Comparison of ENCODE assay signal across 19 cellular contexts in genomic region chr10:67836972-67837371, GRCh38. TPM values are rescaled to one million over a fixed set of nuclear protein-coding genes. Genes with fewer than 3 reads are reported as not detected.
A peak's percentile ranks its signal among the peaks of the same experiment; 100 is the strongest.
DNase-seq lines count a peak whose midpoint lies in the region; TF ChIP-seq lines count a peak whose summit lies in the region.
"Had no signal": no experiment of that assay in that cellular context is flagged by ENCODE, and none has a peak within 500 bp of the region (broad histone marks: within the 10 kb centered on the region; RNA-seq: fewer than 3 reads in every experiment).

No MANE protein-coding gene starts in this region.

- H3K27me3 ChIP-seq in DOHH2 (ENCODE audit: control insufficient read depth, low read length) (no peaks in the 10 kb centered on the region), OCI-LY1 (ENCODE audit: insufficient read depth, low read length) (no peaks in the 10 kb centered on the region), endocrine pancreas (ENCODE audit: control insufficient read depth, insufficient read depth, low read length) (no peaks in the 10 kb centered on the region), ovary (no peaks in the 10 kb centered on the region)

- WGBS in ovary, 3 donors = 33 to 45% (median 42%) methylated on average over 1 of the region's 1 CpG

- H3F3A ChIP-seq in DOHH2 (ENCODE audit: control insufficient read depth, insufficient read depth) (no peaks in the 10 kb centered on the region), OCI-LY1 (ENCODE audit: insufficient read depth, low read length) (no peaks in the 10 kb centered on the region)

- DNase-seq in ovary = no peak
- no peak for DNase-seq in NCI-H69 (lab: John Stamatoyannopoulos, UW)
- no peak for DNase-seq in amygdala (lab: John Stamatoyannopoulos, UW)
- DNase-seq in immature natural killer cell = no peak
- DNase-seq: activated CD4-positive, alpha-beta T cell treated with anti-CD3 and anti-CD28 coated beads for 1 hour; activated CD8-positive, alpha-beta memory T cell treated with anti-CD3 and anti-CD28 coated beads, Interleukin-2, amount 50 U/mL, for 48 hours; activated gamma-delta T cell; amniotic stem cell; Calu3; cortex of kidney; left ventricle myocardium superior; NCI-H1092 treated with DMSO at 0.1 percent for 48 hours; SIG-M5; small intestine; T1000 had no signal

- H3K4me3 ChIP-seq in DOHH2 (ENCODE audit: low read length) (peak overlapping the region; percentile 74), OCI-LY1 (ENCODE audit: low read depth, low read length, poor library complexity, severe bottlenecking) (peak overlapping the region; percentile 71), endocrine pancreas (ENCODE audit: control insufficient read depth, insufficient read depth, low read length) (peak overlapping the region; percentile 100), ovary (peak overlapping the region; percentile 33)

- intact Hi-C loops in ovary (cut with DNase I) = no loop called here

- no peak overlapping the region for H3K27ac Mint-ChIP-seq in immature natural killer cell

- no peaks in the 10 kb centered on the region for H3K36me3 Mint-ChIP-seq in immature natural killer cell

- H3K4me3 Mint-ChIP-seq in immature natural killer cell = no peak overlapping the region

- TF ChIP-seq CTCF in DOHH2 (IDR thresholded peaks at IDR 0.05; ENCODE audit: low read depth, low read length, poor library complexity, severe bottlenecking) (no peak), OCI-LY1 (IDR thresholded peaks at IDR 0.05; ENCODE audit: low read length) (no peak), ovary (IDR thresholded peaks at IDR 0.05) (no peak)

- H4K20me1 ChIP-seq in DOHH2 (ENCODE audit: control insufficient read depth, insufficient read depth, low read depth, low read length) (no peaks in the 10 kb centered on the region), OCI-LY1 (ENCODE audit: insufficient read depth, low read length) (no peaks in the 10 kb centered on the region)

- H3K4me2 ChIP-seq in DOHH2 (ENCODE audit: low read length) = peak overlapping the region; percentile 65
- peak overlapping the region; percentile 91 for H3K4me2 ChIP-seq in OCI-LY1 (ENCODE audit: low read length)

- TF ChIP-seq POLR2A in ovary (IDR thresholded peaks at IDR 0.05) = no peak

- no peaks in the 10 kb centered on the region for H3K9me2 ChIP-seq in DOHH2 (replicated peaks; ENCODE audit: control insufficient read depth, low read length)
- no peaks in the 10 kb centered on the region for H3K9me2 ChIP-seq in OCI-LY1 (ENCODE audit: low read depth, low read length)

- H3K27ac ChIP-seq in DOHH2 (ENCODE audit: low read depth, low read length) (no peak overlapping the region), OCI-LY1 (ENCODE audit: low read depth, low read length, poor library complexity, severe bottlenecking) (no peak overlapping the region), ovary (no peak overlapping the region)
- H3K27ac ChIP-seq: epithelial cell of prostate had no signal

- peaks cover 1% of the 10 kb centered on the region; the same call in 1 of the 2 replicates for H3K9me3 ChIP-seq in DOHH2 (ENCODE audit: control insufficient read depth, insufficient read depth, low read length)
- H3K9me3 ChIP-seq in OCI-LY1 (ENCODE audit: low read length) = peaks cover 6% of the 10 kb centered on the region; the same call in 1 of the 2 replicates
- H3K9me3 ChIP-seq in endocrine pancreas (ENCODE audit: control insufficient read depth, low read length) = no peaks in the 10 kb centered on the region
- H3K9me3 ChIP-seq in ovary = no peaks in the 10 kb centered on the region

- 0 out of 2 replicates have a peak overlapping the region, but pooled peaks have one; percentile 76 for H2AFZ ChIP-seq in OCI-LY1 (ENCODE audit: low read length)

- H3K4me1 Mint-ChIP-seq in immature natural killer cell = no peaks in the 10 kb centered on the region

- peaks cover 0 to 5% (median 0%) of the 10 kb centered on the region in 6 donors for H3K9me3 Mint-ChIP-seq in immature natural killer cell

- H3K9ac ChIP-seq in OCI-LY1 (ENCODE audit: low read length) = peak overlapping the region; percentile 73
- no peak overlapping the region for H3K9ac ChIP-seq in endocrine pancreas (ENCODE audit: control insufficient read depth, insufficient read depth, low read length)

- H3K27me3 Mint-ChIP-seq in immature natural killer cell (ENCODE audit: low read depth in 3 of 3) = peaks cover 0 to 2% (median 0%) of the 10 kb centered on the region in 3 donors

- TF ChIP-seq EP300 in ovary (IDR thresholded peaks at IDR 0.05) = no peak

- H3K36me3 ChIP-seq in DOHH2 (ENCODE audit: control insufficient read depth, low read length) = no peaks in the 10 kb centered on the region
- no peaks in the 10 kb centered on the region for H3K36me3 ChIP-seq in OCI-LY1 (ENCODE audit: insufficient read depth, low read length)
- H3K36me3 ChIP-seq in endocrine pancreas (ENCODE audit: control insufficient read depth, insufficient read depth, low read length) = no peaks in the 10 kb centered on the region
- H3K36me3 ChIP-seq in ovary = no peaks in the 10 kb centered on the region

- H3K4me1 ChIP-seq in DOHH2 (ENCODE audit: control insufficient read depth, low read length) = peaks cover 9% of the 10 kb centered on the region
- H3K4me1 ChIP-seq in OCI-LY1 (ENCODE audit: insufficient read depth, low read length, severe bottlenecking) = peaks cover 25% of the 10 kb centered on the region
- H3K4me1 ChIP-seq in endocrine pancreas (ENCODE audit: control insufficient read depth, insufficient read depth, low read length) = peaks cover 6% of the 10 kb centered on the region
- H3K4me1 ChIP-seq in ovary (ENCODE audit: insufficient read depth) = no peaks in the 10 kb centered on the region

- peaks cover 44% of the 10 kb centered on the region for H3K79me2 ChIP-seq in DOHH2 (ENCODE audit: control insufficient read depth, low read length)
- H3K79me2 ChIP-seq in OCI-LY1 (ENCODE audit: insufficient read depth, low read length) = peaks cover 10% of the 10 kb centered on the region

RNA-seq across cellular contexts. Expression of gene DNAJC12, which starts 1.0 kb away (rescaled TPM):
- total RNA-seq in ovary = 10 to 100 TPM in 6 of 7 donors, 1 to 10 TPM in 1; 8.3 to 17.5 (median 11.3) TPM
- polyA plus RNA-seq in ovary (10 to 100 TPM in 1 of 2 donors, 1 to 10 TPM in 1; 9.5 to 11.2 TPM), immature natural killer cell (under 1 TPM in 1 of 3 donors, not detected in 2; 0.44 TPM)

RNA-seq across cellular contexts. Expression of gene SIRT1, which starts 47.5 kb away (rescaled TPM):
- 10 to 100 TPM; 21.5 to 38.5 (median 31.8) TPM for total RNA-seq in ovary
- polyA plus RNA-seq in ovary (10 to 100 TPM; 25.8 to 26.0 TPM), immature natural killer cell (10 to 100 TPM in 1 of 3 donors, 1 to 10 TPM in 2; 3.4 to 16.2 (median 7.3) TPM)

Comparison
In these comparisons a context has a peak if more than half of its experiments do, and no peak if none do; other contexts are left out.
1. H3K4me3 ChIP-seq: peak in every context shown above with its lines; median percentile 100 in endocrine pancreas; 74 in DOHH2; 71 in OCI-LY1; 33 in ovary.
2. RNA of gene DNAJC12, which starts 1.0 kb away (polyA plus RNA-seq): 9.5 to 11.2 TPM in ovary; 0.44 TPM in immature natural killer cell; every median in the first group is over 4 times any median in the second.